9 cellular contexts compared by ENCODE assay signal in genomic region chr13:97258801-97259200, GRCh38. TPM values are rescaled to one million over a fixed set of nuclear protein-coding genes. Genes with fewer than 3 reads are reported as not detected.
DNase-seq lines count a peak whose midpoint lies in the region; ATAC-seq, FAIRE-seq and TF ChIP-seq lines count a peak whose summit lies in the region.
"Had no signal": no experiment of that assay in that cellular context is flagged by ENCODE, and none has a peak within 500 bp of the region (broad histone marks: within the 10 kb centered on the region; RNA-seq: fewer than 3 reads in every experiment).

No MANE protein-coding gene starts in this region.

- dilution Hi-C loops in keratinocyte (cut with MboI; ENCODE audit: extremely low pct_ligation_motif_present, low sequenced_read_pairs): no loop called here

- peaks cover 77 to 96% of the 10 kb centered on the region in 2 donors for H3K4me1 ChIP-seq in adrenal gland (replicated peaks in 1 of 2)
- H3K4me1 ChIP-seq in keratinocyte (ENCODE audit: control insufficient read depth, extremely low read depth, insufficient read depth, low read length): peaks cover 60% of the 10 kb centered on the region
- H3K4me1 ChIP-seq in suprapubic skin: peaks cover 82% of the 10 kb centered on the region

- peak overlapping the region; percentile 75 for H3K27ac Mint-ChIP-seq in activated CD4-positive, alpha-beta T cell treated with anti-CD3 and anti-CD28 coated beads, Interleukin-2, amount 10 ng/mL, durations not matched to agents 24 days and 14 days
- no peak overlapping the region for H3K27ac Mint-ChIP-seq in activated CD4-positive, alpha-beta T cell treated with anti-CD3 and anti-CD28 coated beads, Interleukin-2, amount 10 ng/mL, durations not matched to agents 7 days and 5 days

- H3K4me2 ChIP-seq in keratinocyte (ENCODE audit: control insufficient read depth, extremely low read depth, insufficient read depth, low read depth, low read length): peak overlapping the region; percentile 94

- H3K9me3 Mint-ChIP-seq in activated CD4-positive, alpha-beta T cell treated with anti-CD3 and anti-CD28 coated beads, Interleukin-2, amount 10 ng/mL, durations not matched to agents 24 days and 14 days: peaks cover 3% of the 10 kb centered on the region
- no peaks in the 10 kb centered on the region for H3K9me3 Mint-ChIP-seq in activated CD4-positive, alpha-beta T cell treated with anti-CD3 and anti-CD28 coated beads, Interleukin-2, amount 10 ng/mL, durations not matched to agents 7 days and 5 days

- no peak for ATAC-seq in HG02571 (IDR thresholded peaks at IDR 0.05; ENCODE audit: unreplicated experiment)

- TF ChIP-seq CTCF in adrenal gland (IDR thresholded peaks at IDR 0.05) (no peak), keratinocyte (optimal IDR thresholded peaks at IDR 0.05 in 1 of 3, IDR thresholded peaks at IDR 0.05 in 1 of 3, conservative IDR thresholded peaks at IDR 0.05 in 1 of 3; ENCODE audit: extremely low read depth in 1 of 3, insufficient read depth in 2 of 3, low read length in 3 of 3) (no peak), suprapubic skin (IDR thresholded peaks at IDR 0.05) (no peak)

- FAIRE-seq in keratinocyte (lab: Jason Lieb, UNC): no peak

- H2AFZ ChIP-seq in keratinocyte (ENCODE audit: control insufficient read depth, low read length): no peak overlapping the region

- H3K4me3 ChIP-seq in adrenal gland (peak overlapping the region in 1 of 4 donors; percentile 14), keratinocyte (ENCODE audit: control insufficient read depth in 2 of 3, extremely low read depth in 1 of 3, insufficient read depth in 2 of 3, low read depth in 1 of 3, low read length in 3 of 3) (peak overlapping the region in 1 of 3 experiments; percentile 39), suprapubic skin (no peak overlapping the region)

- peaks cover 44% of the 10 kb centered on the region for H3K79me2 ChIP-seq in keratinocyte (ENCODE audit: control insufficient read depth, insufficient read depth, low read length)

- H3K9ac ChIP-seq in keratinocyte (ENCODE audit: control insufficient read depth, extremely low read depth, insufficient read depth, low read length): peak overlapping the region; percentile 39

- no peaks in the 10 kb centered on the region for H3K27me3 ChIP-seq in adrenal gland
- H3K27me3 ChIP-seq in keratinocyte (ENCODE audit: control insufficient read depth, extremely low read depth, insufficient read depth, low read length): no peaks in the 10 kb centered on the region
- no peaks in the 10 kb centered on the region for H3K27me3 ChIP-seq in suprapubic skin

- peaks cover 16% of the 10 kb centered on the region for H3K36me3 Mint-ChIP-seq in activated CD4-positive, alpha-beta T cell treated with anti-CD3 and anti-CD28 coated beads, Interleukin-2, amount 10 ng/mL, durations not matched to agents 24 days and 14 days (ENCODE audit: low read depth)
- peaks cover 16% of the 10 kb centered on the region for H3K36me3 Mint-ChIP-seq in activated CD4-positive, alpha-beta T cell treated with anti-CD3 and anti-CD28 coated beads, Interleukin-2, amount 10 ng/mL, durations not matched to agents 7 days and 5 days (ENCODE audit: low read depth)

- TF ChIP-seq EP300 in suprapubic skin (IDR thresholded peaks at IDR 0.05): no peak

- no peaks in the 10 kb centered on the region for H3K27me3 Mint-ChIP-seq in activated CD4-positive, alpha-beta T cell treated with anti-CD3 and anti-CD28 coated beads, Interleukin-2, amount 10 ng/mL, durations not matched to agents 24 days and 14 days
- H3K27me3 Mint-ChIP-seq in activated CD4-positive, alpha-beta T cell treated with anti-CD3 and anti-CD28 coated beads, Interleukin-2, amount 10 ng/mL, durations not matched to agents 7 days and 5 days: no peaks in the 10 kb centered on the region

- peak overlapping the region; percentile 26 for H3K4me3 Mint-ChIP-seq in activated CD4-positive, alpha-beta T cell treated with anti-CD3 and anti-CD28 coated beads, Interleukin-2, amount 10 ng/mL, durations not matched to agents 24 days and 14 days
- no peak overlapping the region for H3K4me3 Mint-ChIP-seq in activated CD4-positive, alpha-beta T cell treated with anti-CD3 and anti-CD28 coated beads, Interleukin-2, amount 10 ng/mL, durations not matched to agents 7 days and 5 days

- H4K20me1 ChIP-seq in keratinocyte (ENCODE audit: control insufficient read depth, extremely low read depth, insufficient read depth, low read length): no peaks in the 10 kb centered on the region

- POLR2A ChIA-PET in activated CD4-positive, alpha-beta T cell treated with anti-CD3 and anti-CD28 coated beads, Interleukin-2, amount 10 ng/mL, durations not matched to agents 7 days and 5 days (lab: Charles Lee): no interaction called here

- H3K4me1 Mint-ChIP-seq in activated CD4-positive, alpha-beta T cell treated with anti-CD3 and anti-CD28 coated beads, Interleukin-2, amount 10 ng/mL, durations not matched to agents 24 days and 14 days: peaks cover 72% of the 10 kb centered on the region
- peaks cover 67% of the 10 kb centered on the region for H3K4me1 Mint-ChIP-seq in activated CD4-positive, alpha-beta T cell treated with anti-CD3 and anti-CD28 coated beads, Interleukin-2, amount 10 ng/mL, durations not matched to agents 7 days and 5 days

- H3K27ac ChIP-seq in adrenal gland (peak overlapping the region; percentile 81 to 95 (median 93)), keratinocyte (ENCODE audit: control insufficient read depth, insufficient read depth, low read length) (peak overlapping the region; percentile 89), suprapubic skin (peak overlapping the region; percentile 77)

- H3K36me3 ChIP-seq in adrenal gland (replicated peaks in 1 of 2) (no peaks in the 10 kb centered on the region), keratinocyte (ENCODE audit: control insufficient read depth in 2 of 2, extremely low read depth in 1 of 2, insufficient read depth in 2 of 2, low read length in 2 of 2) (no peaks in the 10 kb centered on the region), suprapubic skin (no peaks in the 10 kb centered on the region)

- intact Hi-C loops in activated CD4-positive, alpha-beta T cell treated with anti-CD3 and anti-CD28 coated beads, Interleukin-2, amount 10 ng/mL, durations not matched to agents 24 days and 14 days (cut with micrococcal nuclease): loop anchor here (1.0 to 5.0 kb wide), 4 partner anchors 32 to 116 kb away; partner anchors contain the start of gene MBNL2
- intact Hi-C loops in adrenal gland (cut with DNase I): no loop called here

- 73 to 95% (median 88%) methylated on average over 2 of the region's 2 CpGs for WGBS in adrenal gland, 4 donors
- 71% methylated on average over 2 of the region's 2 CpGs for WGBS in suprapubic skin

- TF ChIP-seq POLR2A in adrenal gland (IDR thresholded peaks at IDR 0.05): no peak
- no peak for TF ChIP-seq POLR2A in suprapubic skin (IDR thresholded peaks at IDR 0.05)

- CTCF ChIA-PET in activated CD4-positive, alpha-beta T cell treated with anti-CD3 and anti-CD28 coated beads, Interleukin-2, amount 10 ng/mL, durations not matched to agents 7 days and 5 days (lab: Charles Lee): no interaction called here

- H3K9me3 ChIP-seq in adrenal gland (replicated peaks in 1 of 3): no peaks in the 10 kb centered on the region
- no peaks in the 10 kb centered on the region for H3K9me3 ChIP-seq in keratinocyte (ENCODE audit: control insufficient read depth, low read depth, low read length)
- H3K9me3 ChIP-seq in suprapubic skin: no peaks in the 10 kb centered on the region

- DNase-seq in activated CD4-positive, alpha-beta T cell treated with anti-CD3 and anti-CD28 coated beads, Interleukin-2, amount 10 ng/mL, durations not matched to agents 24 days and 14 days: peak; percentile 53
- DNase-seq in activated CD4-positive, alpha-beta T cell treated with anti-CD3 and anti-CD28 coated beads, Interleukin-2, amount 10 ng/mL, durations not matched to agents 7 days and 5 days: no peak
- no peak for DNase-seq in adrenal gland
- no peak for DNase-seq in keratinocyte (ENCODE audit: low read depth, low spot score)
- DNase-seq in suprapubic skin (ENCODE audit: low spot score in 2 of 2): no peak
- no peak for DNase-seq in NCI-H2171 treated with DMSO at 0.1 percent for 48 hours (lab: John Stamatoyannopoulos, UW)
- DNase-seq in NCI-H187 (lab: John Stamatoyannopoulos, UW): no peak
- DNase-seq: NCI-H2081 treated with DMSO at 0.1 percent for 48 hours had no signal

- no peaks in the 10 kb centered on the region for H3K9me1 ChIP-seq in keratinocyte (ENCODE audit: control insufficient read depth, extremely low read depth, insufficient read depth, low read length)

RNA-seq across cellular contexts. Expression of gene MBNL2, which starts 36.7 kb away (rescaled TPM):
- 22.0 and 24.5 TPM in 2 replicates for total RNA-seq in activated CD4-positive, alpha-beta T cell treated with anti-CD3 and anti-CD28 coated beads, Interleukin-2, amount 10 ng/mL, durations not matched to agents 24 days and 14 days
- total RNA-seq in activated CD4-positive, alpha-beta T cell treated with anti-CD3 and anti-CD28 coated beads, Interleukin-2, amount 10 ng/mL, durations not matched to agents 7 days and 5 days: 10 to 100 TPM; 13.4 to 15.5 TPM
- total RNA-seq in adrenal gland: 100 to 1,000 TPM; 102 to 250 (median 163) TPM
- 100 to 1,000 TPM in 1 of 3 donors, 10 to 100 TPM in 2; 29.2 to 119 (median 40.2) TPM for polyA plus RNA-seq in adrenal gland
- polyA plus RNA-seq in keratinocyte: 19.3 to 28.4 TPM (median 22.2 TPM) in 3 replicates
- 14.7 TPM for polyA plus RNA-seq in keratinocyte (2011; ENCODE audit: low read depth)
- polyA plus RNA-seq in keratinocyte (2011; cell fraction: cytosol; rRNA removed): 16.1 and 24.4 TPM in 2 replicates
- 26.1 and 29.2 TPM in 2 replicates for polyA plus RNA-seq in keratinocyte (2011; cell fraction: nucleus; rRNA removed)
- polyA plus RNA-seq in keratinocyte (2012; ENCODE audit: low replicate concordance): 13.4 and 18.6 TPM in 2 replicates
- polyA minus RNA-seq in keratinocyte: 20.2 to 86.3 TPM (median 68.7 TPM) in 3 replicates
- polyA minus RNA-seq in keratinocyte (2011; cell fraction: cytosol; rRNA and poly(A)+ RNA removed): 22.8 TPM
- polyA minus RNA-seq in keratinocyte (2011; cell fraction: nucleus; rRNA and poly(A)+ RNA removed): 28.5 and 52.8 TPM in 2 replicates
- total RNA-seq in suprapubic skin: 10 to 100 TPM; 64.2 to 92.4 (median 73.4) TPM
